23 cellular contexts compared by ENCODE assay signal in genomic region chr13:75236774-75237173, GRCh38.
DNase-seq lines count a peak whose midpoint lies in the region; ATAC-seq, FAIRE-seq and TF ChIP-seq lines count a peak whose summit lies in the region.
"Had no signal": no experiment of that assay in that cellular context is flagged by ENCODE, and none has a peak within 500 bp of the region (broad histone marks: within the 10 kb centered on the region; RNA-seq: fewer than 3 reads in every experiment).

No MANE protein-coding gene starts in this region.

- H3K4me3 Mint-ChIP-seq in astrocyte (ENCODE audit: unreplicated experiment) = no peak overlapping the region
- no peak overlapping the region for H3K4me3 Mint-ChIP-seq in endothelial cell (ENCODE audit: unreplicated experiment)
- no peak overlapping the region for H3K4me3 Mint-ChIP-seq in Calu3 (ENCODE audit: low read depth, unreplicated experiment)

- WGBS in sigmoid colon, 2 donors = 82 to 90% methylated on average over 3 of the region's 3 CpGs

- no peaks in the 10 kb centered on the region for H3K4me1 Mint-ChIP-seq in astrocyte (ENCODE audit: low read depth, unreplicated experiment)
- H3K4me1 Mint-ChIP-seq in endothelial cell (ENCODE audit: unreplicated experiment) = no peaks in the 10 kb centered on the region
- H3K4me1 Mint-ChIP-seq in Calu3 (ENCODE audit: low read depth, unreplicated experiment) = no peaks in the 10 kb centered on the region

- intact Hi-C loops in sigmoid colon (cut with DNase I) = no loop called here
- intact Hi-C loops in Calu3 (cut with micrococcal nuclease; ENCODE audit: unreplicated experiment) = no loop called here

- H3K36me3 Mint-ChIP-seq in astrocyte (ENCODE audit: low read depth, unreplicated experiment) (no peaks in the 10 kb centered on the region), endothelial cell (ENCODE audit: low read depth, unreplicated experiment) (no peaks in the 10 kb centered on the region), Calu3 (ENCODE audit: insufficient read depth, unreplicated experiment) (no peaks in the 10 kb centered on the region)

- BruUV-seq in Calu3 (replicated peaks; lab: Mats Ljungman, UMichigan) = no TSS peak

- no peaks in the 10 kb centered on the region for H3K79me2 ChIP-seq in astrocyte (ENCODE audit: insufficient read depth, low read length)

- CTCF ChIA-PET in Calu3 (lab: Charles Lee) = no interaction called here

- H3K4me2 ChIP-seq in astrocyte (ENCODE audit: low read length) = no peak overlapping the region

- no peak overlapping the region for H3K4me3 ChIP-seq in NB4 (ENCODE audit: low read depth, low read length)
- H3K4me3 ChIP-seq in astrocyte (ENCODE audit: insufficient read depth, low read depth, low read length) = no peak overlapping the region
- no peak overlapping the region for H3K4me3 ChIP-seq in sigmoid colon
- H3K4me3 ChIP-seq: K562, SK-N-MC had no signal

- H3K4me1 ChIP-seq in astrocyte (ENCODE audit: insufficient read depth, low read length) (no peaks in the 10 kb centered on the region), sigmoid colon (no peaks in the 10 kb centered on the region)
- H3K4me1 ChIP-seq: BE2C had no signal

- TF ChIP-seq POLR2A in GM12892 (IDR thresholded peaks at IDR 0.05; ENCODE audit: low read depth, low read length) (no peak), NB4 (IDR thresholded peaks at IDR 0.05; ENCODE audit: extremely low read depth, insufficient read length) (no peak), sigmoid colon (IDR thresholded peaks at IDR 0.05) (no peak)

- H3K27me3 Mint-ChIP-seq in astrocyte (ENCODE audit: low read depth, unreplicated experiment) = no peaks in the 10 kb centered on the region
- no peaks in the 10 kb centered on the region for H3K27me3 Mint-ChIP-seq in endothelial cell (ENCODE audit: unreplicated experiment)
- H3K27me3 Mint-ChIP-seq in Calu3 (ENCODE audit: unreplicated experiment) = no peaks in the 10 kb centered on the region

- FAIRE-seq in GM12892 (lab: Jason Lieb, UNC) = peak; percentile 60
- FAIRE-seq in astrocyte (lab: Jason Lieb, UNC) = no peak
- FAIRE-seq: GM12891, HepG2, K562 had no signal

- no peak overlapping the region for H3K27ac ChIP-seq in astrocyte (ENCODE audit: low read depth, low read length)
- no peak overlapping the region for H3K27ac ChIP-seq in sigmoid colon
- H3K27ac ChIP-seq: SK-N-MC had no signal

- no peak for TF ChIP-seq EP300 in sigmoid colon (IDR thresholded peaks at IDR 0.05)

- H3K27me3 ChIP-seq in astrocyte (ENCODE audit: insufficient read depth, low read length) (no peaks in the 10 kb centered on the region), sigmoid colon (no peaks in the 10 kb centered on the region)
- H3K27me3 ChIP-seq: BE2C had no signal

- no peaks in the 10 kb centered on the region for H3K9me3 Mint-ChIP-seq in astrocyte (ENCODE audit: unreplicated experiment)
- H3K9me3 Mint-ChIP-seq in endothelial cell (ENCODE audit: unreplicated experiment) = no peaks in the 10 kb centered on the region
- peaks cover 6% of the 10 kb centered on the region for H3K9me3 Mint-ChIP-seq in Calu3 (ENCODE audit: low read depth, unreplicated experiment)

- no peak overlapping the region for H2AFZ ChIP-seq in astrocyte (ENCODE audit: low read depth, low read length)

- H4K20me1 ChIP-seq in astrocyte (ENCODE audit: insufficient read depth, low read length) = no peaks in the 10 kb centered on the region

- no peak for TF ChIP-seq CTCF in NB4 (IDR thresholded peaks at IDR 0.05; ENCODE audit: low read depth, low read length)
- TF ChIP-seq CTCF in astrocyte (IDR thresholded peaks at IDR 0.05; ENCODE audit: insufficient read depth, low read depth, low read length) = no peak
- TF ChIP-seq CTCF in endothelial cell (IDR thresholded peaks at IDR 0.05; ENCODE audit: unreplicated experiment) = no peak
- no peak for TF ChIP-seq CTCF in sigmoid colon (IDR thresholded peaks at IDR 0.05)
- TF ChIP-seq CTCF in Calu3 (IDR thresholded peaks at IDR 0.05; ENCODE audit: unreplicated experiment) = no peak

- no peaks in the 10 kb centered on the region for H3K9me3 ChIP-seq in astrocyte (ENCODE audit: insufficient read depth, low read depth, low read length)
- no peaks in the 10 kb centered on the region for H3K9me3 ChIP-seq in sigmoid colon
- H3K9me3 ChIP-seq: BE2C had no signal

- H3K27ac Mint-ChIP-seq in astrocyte (ENCODE audit: unreplicated experiment) = no peak overlapping the region
- H3K27ac Mint-ChIP-seq in endothelial cell (ENCODE audit: unreplicated experiment) = no peak overlapping the region
- H3K27ac Mint-ChIP-seq in Calu3 (ENCODE audit: unreplicated experiment) = no peak overlapping the region

- H3K9ac ChIP-seq in astrocyte (ENCODE audit: low read length) = no peak overlapping the region

- no peaks in the 10 kb centered on the region for H3K36me3 ChIP-seq in astrocyte (ENCODE audit: insufficient read depth, low read length)
- no peaks in the 10 kb centered on the region for H3K36me3 ChIP-seq in sigmoid colon
- H3K36me3 ChIP-seq: BE2C had no signal

- ATAC-seq in GM19328 (IDR thresholded peaks at IDR 0.05; ENCODE audit: unreplicated experiment) = no peak
- ATAC-seq: HepG2, K562 had no signal

- DNase-seq in GM12892 (ENCODE audit: insufficient read length) (no peak), NB4 (ENCODE audit: low read depth) (peak; percentile 38), astrocyte (ENCODE audit: low read depth) (peak; percentile 41), iris pigment epithelial cell (ENCODE audit: low read depth) (peak; percentile 22), endothelial cell (ENCODE audit: low spot score) (no peak), sigmoid colon (no peak), Calu3 (no peak)
- DNase-seq: BE2C, DMS 273 treated with DMSO at 0.1 percent for 48 hours, DMS79 treated with DMSO at 0.1 percent for 48 hours, NCI-H1092 treated with DMSO at 0.1 percent for 48 hours, NCI-H1436 treated with DMSO at 0.1 percent for 48 hours, NCI-H2081 treated with DMSO at 0.1 percent for 48 hours, NCI-H2171 treated with DMSO at 0.1 percent for 48 hours, NCI-H446, NCI-H526 treated with DMSO at 0.1 percent for 48 hours, OCI-M1, SHP77 treated with DMSO at 0.1 percent for 48 hours had no signal

Comparison
In these comparisons a context has a peak if more than half of its experiments do, and no peak if none do; other contexts are left out.
1. DNase-seq: peak in NB4 (single experiment), astrocyte (single experiment) and iris pigment epithelial cell (single experiment); none in GM12892 (single experiment), endothelial cell (single experiment), sigmoid colon (single experiment) and Calu3 (single experiment).